ENCODE assay signal across 1 cellular context in genomic region chr6:79127660-79128059, GRCh38.
TF ChIP-seq lines count a peak whose summit lies in the region.

No MANE protein-coding gene starts in this region.

TF ChIP-seq in GM12878, 131 proteins besides CTCF, POLR2A, EP300 and RAD21 (continued from another document):
- no peak for TF ChIP-seq ZNF687 (IDR thresholded peaks at IDR 0.05)
- no peak for TF ChIP-seq SIN3A (IDR thresholded peaks at IDR 0.05; ENCODE audit: low read depth, low read length)
- TF ChIP-seq YBX1 (IDR thresholded peaks at IDR 0.05), result no peak
- TF ChIP-seq HDAC6 (IDR thresholded peaks at IDR 0.05; ENCODE audit: unreplicated experiment), result no peak
- no peak for TF ChIP-seq SIX5 (IDR thresholded peaks at IDR 0.05; ENCODE audit: low read depth, low read length, severe bottlenecking)
- no peak for TF ChIP-seq YY1 (IDR thresholded peaks at IDR 0.05; ENCODE audit: low read depth, low read length)
- TF ChIP-seq SRF (IDR thresholded peaks at IDR 0.05; ENCODE audit: low read depth in 2 of 2, low read length in 2 of 2), result no peak
- no peak for TF ChIP-seq BCL3 (IDR thresholded peaks at IDR 0.05; ENCODE audit: borderline replicate concordance, insufficient read depth, low read depth, low read length, poor library complexity, severe bottlenecking)
- no peak for TF ChIP-seq RAD51 (IDR thresholded peaks at IDR 0.05)
- no peak for TF ChIP-seq MYB (IDR thresholded peaks at IDR 0.05; ENCODE audit: borderline replicate concordance, low read depth, low read length)
- no peak for TF ChIP-seq RELB (IDR thresholded peaks at IDR 0.05; ENCODE audit: low read depth)
- TF ChIP-seq RFX5 (IDR thresholded peaks at IDR 0.05; ENCODE audit: low read depth, low read length), result no peak
- no peak for TF ChIP-seq SMARCA5 (IDR thresholded peaks at IDR 0.05)
- no peak for TF ChIP-seq E4F1 (IDR thresholded peaks at IDR 0.05; ENCODE audit: borderline replicate concordance, partially characterized antibody)
- TF ChIP-seq NFIC (IDR thresholded peaks at IDR 0.05; ENCODE audit: low read depth, low read length), result no peak
